30 cellular contexts compared by ENCODE assay signal in genomic region chr6:22845467-22845866, GRCh38.
"Had no signal": no experiment of that assay in that cellular context is flagged by ENCODE, and none has a peak within 500 bp of the region (broad histone marks: within the 10 kb centered on the region; RNA-seq: fewer than 3 reads in every experiment).

No MANE protein-coding gene starts in this region.

- DNase-seq: activated CD4-positive, alpha-beta memory T cell treated with anti-CD3 and anti-CD28 coated beads, Interleukin-2, amount 10 ng/mL, durations not matched to agents 7 days and 5 days; activated CD4-positive, alpha-beta T cell treated with anti-CD3 and anti-CD28 coated beads for 1 hour; activated CD4-positive, alpha-beta T cell treated with anti-CD3 and anti-CD28 coated beads for 4 hours; activated CD4-positive, alpha-beta T cell treated with anti-CD3 and anti-CD28 coated beads, Interleukin-2, amount 10 ng/mL, durations not matched to agents 7 days and 5 days; activated CD4-positive, alpha-beta T cell treated with anti-CD3 and anti-CD28 coated beads, Interleukin-2, amount 50 U/mL, for 4 hours; activated CD8-positive, alpha-beta memory T cell treated with anti-CD3 and anti-CD28 coated beads, Interleukin-2, amount 50 U/mL, for 48 hours; activated gamma-delta T cell; activated naive CD4-positive, alpha-beta T cell; activated naive CD4-positive, alpha-beta T cell treated with anti-CD3 and anti-CD28 coated beads, Interleukin-2, amount 10 ng/mL, durations not matched to agents 7 days and 5 days; activated naive CD8-positive, alpha-beta T cell treated with anti-CD3 and anti-CD28 coated beads, Interleukin-2, amount 10 ng/mL, durations not matched to agents 7 days and 5 days; activated T-cell treated with anti-CD3 and anti-CD28 coated beads for 4 hours; activated T-cell treated with anti-CD3 and anti-CD28 coated beads, Interleukin-2, amount 50 U/mL, for 24 hours; activated T-cell treated with anti-CD3 and anti-CD28 coated beads, Interleukin-2, amount 50 U/mL, for 72 hours; central memory CD4-positive, alpha-beta T cell; cerebellar nuclear complex; colonic mucosa; dorsolateral prefrontal cortex; effector memory CD4-positive, alpha-beta T cell; endodermal cell; erythroblast; foreskin keratinocyte; gastrocnemius medialis; glutamatergic neuron; T-helper 2 cell had no signal

- H3K4me3 ChIP-seq: ascending aorta, breast epithelium, cardiac muscle cell, colonic mucosa, dorsolateral prefrontal cortex, esophagus muscularis mucosa, gastrocnemius medialis had no signal

- H3K4me1 ChIP-seq: ascending aorta, breast epithelium, colonic mucosa, esophagus muscularis mucosa, foreskin keratinocyte, gastrocnemius medialis had no signal

- H3K36me3 ChIP-seq: ascending aorta, breast epithelium, cardiac muscle cell, colonic mucosa, esophagus muscularis mucosa, gastrocnemius medialis had no signal

- ATAC-seq: activated naive CD4-positive, alpha-beta T cell treated with anti-CD3 and anti-CD28 coated beads, Interleukin-2, amount 50 U/mL, for 72 hours; activated T-cell treated with anti-CD3 and anti-CD28 coated beads, Interleukin-2, amount 50 U/mL, for 72 hours; foreskin keratinocyte; gastrocnemius medialis; WTC11 had no signal

- H3K27me3 ChIP-seq: ascending aorta, breast epithelium, cardiac muscle cell, colonic mucosa, dorsolateral prefrontal cortex, esophagus muscularis mucosa, foreskin keratinocyte, gastrocnemius medialis had no signal

- H3K9me3 ChIP-seq: ascending aorta, breast epithelium, colonic mucosa, esophagus muscularis mucosa, gastrocnemius medialis had no signal

- H3K27ac ChIP-seq: ascending aorta, breast epithelium, cardiac muscle cell, colonic mucosa, dorsolateral prefrontal cortex, esophagus muscularis mucosa, foreskin keratinocyte, gastrocnemius medialis had no signal
